In genomic region chr5:117731445-117731844, GRCh38 we compare ENCODE assay signal across 1 cellular context.
TF ChIP-seq lines count a peak whose summit lies in the region.

No MANE protein-coding gene starts in this region.

TF ChIP-seq in IMR-90, 13 proteins besides CTCF, POLR2A, EP300 and RAD21:
- TF ChIP-seq CHD1 (IDR thresholded peaks at IDR 0.05; ENCODE audit: low read depth, low read length) (no peak), RFX5 (IDR thresholded peaks at IDR 0.05; ENCODE audit: low read depth, low read length) (no peak), RCOR1 (IDR thresholded peaks at IDR 0.05; ENCODE audit: insufficient replicate concordance, low read length) (no peak), MAZ (IDR thresholded peaks at IDR 0.05; ENCODE audit: borderline replicate concordance, low read depth, low read length) (no peak), USF2 (IDR thresholded peaks at IDR 0.05; ENCODE audit: low read depth, low read length) (no peak), CEBPB (IDR thresholded peaks at IDR 0.05; ENCODE audit: low read depth, low read length) (no peak), MAFK (IDR thresholded peaks at IDR 0.05; ENCODE audit: low read depth, low read length) (no peak), NFE2L2 (IDR thresholded peaks at IDR 0.05; ENCODE audit: low read depth, low read length) (no peak), FOS (IDR thresholded peaks at IDR 0.05; ENCODE audit: low read depth, low read length) (no peak), ELK1 (IDR thresholded peaks at IDR 0.05; ENCODE audit: borderline replicate concordance, low read depth, low read length) (no peak), MXI1 (IDR thresholded peaks at IDR 0.05; ENCODE audit: borderline replicate concordance, low read depth, low read length) (no peak), BHLHE40 (IDR thresholded peaks at IDR 0.05; ENCODE audit: low read depth, low read length) (no peak), SMC3 (IDR thresholded peaks at IDR 0.05; ENCODE audit: low read depth, low read length) (no peak)
